15 cellular contexts compared by ENCODE assay signal in genomic region chr11:117670924-117671323, GRCh38.
DNase-seq lines count a peak whose midpoint lies in the region; ATAC-seq lines count a peak whose summit lies in the region.
"Had no signal": no experiment of that assay in that cellular context is flagged by ENCODE, and none has a peak within 500 bp of the region (broad histone marks: within the 10 kb centered on the region; RNA-seq: fewer than 3 reads in every experiment).

No MANE protein-coding gene starts in this region.

- peak; percentile 4 to 51 for DNase-seq in HAP-1 (ENCODE audit: low spot score in 2 of 2)
- no peak for DNase-seq in activated CD4-positive, alpha-beta T cell treated with anti-CD3 and anti-CD28 coated beads, Interleukin-2, amount 10 ng/mL, durations not matched to agents 24 days and 14 days
- no peak for DNase-seq in NOMO-1 treated with dmso at 0.1 percent for 144 hours (lab: John Stamatoyannopoulos, UW; ENCODE audit: unreplicated experiment)
- DNase-seq: ACHN; Calu3; CD4-positive, CD25-positive, alpha-beta regulatory T cell; MG63; NCI-H1092 treated with DMSO at 0.1 percent for 48 hours; NCI-H1694; NCI-H446 treated with DMSO at 0.1 percent for 48 hours had no signal

- ATAC-seq in HG02588 (IDR thresholded peaks at IDR 0.05; ENCODE audit: unreplicated experiment) = no peak
- ATAC-seq: GM12878 had no signal

- H3K4me1 Mint-ChIP-seq in activated CD4-positive, alpha-beta T cell treated with anti-CD3 and anti-CD28 coated beads, Interleukin-2, amount 10 ng/mL, durations not matched to agents 24 days and 14 days = no peaks in the 10 kb centered on the region

- H3K36me3 ChIP-seq in HAP-1 (replicated peaks) (no peaks in the 10 kb centered on the region), iPS-20b (ENCODE audit: insufficient read depth, low read depth, low read length) (no peaks in the 10 kb centered on the region)
- H3K36me3 ChIP-seq: MG63 had no signal

- in situ Hi-C loops in HAP-1 (cut with MboI; ENCODE audit: low sequenced_read_pairs) = no loop called here

- no peak overlapping the region for H3K4me3 Mint-ChIP-seq in activated CD4-positive, alpha-beta T cell treated with anti-CD3 and anti-CD28 coated beads, Interleukin-2, amount 10 ng/mL, durations not matched to agents 24 days and 14 days

- H3K36me3 Mint-ChIP-seq in activated CD4-positive, alpha-beta T cell treated with anti-CD3 and anti-CD28 coated beads, Interleukin-2, amount 10 ng/mL, durations not matched to agents 24 days and 14 days (ENCODE audit: low read depth) = no peaks in the 10 kb centered on the region
- H3K36me3 Mint-ChIP-seq: CD4-positive, CD25-positive, alpha-beta regulatory T cell had no signal

- H3K27ac Mint-ChIP-seq in activated CD4-positive, alpha-beta T cell treated with anti-CD3 and anti-CD28 coated beads, Interleukin-2, amount 10 ng/mL, durations not matched to agents 24 days and 14 days = no peak overlapping the region

- H3K27me3 ChIP-seq in HAP-1 (ENCODE audit: low read depth) (peaks cover 16% of the 10 kb centered on the region; the same call in 1 of the 2 replicates), iPS-20b (ENCODE audit: insufficient read depth, low read length) (peaks cover 5% of the 10 kb centered on the region)

- no peak overlapping the region for H3K9ac ChIP-seq in iPS-20b (ENCODE audit: low read depth, low read length)

- intact Hi-C loops in activated CD4-positive, alpha-beta T cell treated with anti-CD3 and anti-CD28 coated beads, Interleukin-2, amount 10 ng/mL, durations not matched to agents 24 days and 14 days (cut with micrococcal nuclease) = no loop called here

- H3K9me3 ChIP-seq in HAP-1 = no peaks in the 10 kb centered on the region
- H3K9me3 ChIP-seq in iPS-20b (ENCODE audit: insufficient read depth, low read depth, low read length) = no peaks in the 10 kb centered on the region
- H3K9me3 ChIP-seq: MG63 had no signal

- H3K27me3 Mint-ChIP-seq in activated CD4-positive, alpha-beta T cell treated with anti-CD3 and anti-CD28 coated beads, Interleukin-2, amount 10 ng/mL, durations not matched to agents 24 days and 14 days = no peaks in the 10 kb centered on the region

- H3K4me3 ChIP-seq in HAP-1 = no peak overlapping the region
- peak overlapping the region; percentile 5; the same call in 1 of the 2 replicates for H3K4me3 ChIP-seq in iPS-20b (ENCODE audit: low read length)
- H3K4me3 ChIP-seq: GM12878, MG63 had no signal

- H3K9me3 Mint-ChIP-seq in activated CD4-positive, alpha-beta T cell treated with anti-CD3 and anti-CD28 coated beads, Interleukin-2, amount 10 ng/mL, durations not matched to agents 24 days and 14 days = no peaks in the 10 kb centered on the region
- H3K9me3 Mint-ChIP-seq: CD4-positive, CD25-positive, alpha-beta regulatory T cell had no signal

- H3K27ac ChIP-seq in angular gyrus (ENCODE audit: low read depth, low read length) = peak overlapping the region; percentile 94
- H3K27ac ChIP-seq in iPS-20b (ENCODE audit: low read length) = no peak overlapping the region
- peak overlapping the region; percentile 91 for H3K27ac ChIP-seq in temporal lobe (ENCODE audit: low read depth, low read length)

- H3K4me1 ChIP-seq in HAP-1 (peaks cover 11% of the 10 kb centered on the region), iPS-20b (ENCODE audit: insufficient read depth, low read length) (peaks cover 18% of the 10 kb centered on the region)

Comparison
In these comparisons a context has a peak if more than half of its experiments do, and no peak if none do; other contexts are left out.
1. DNase-seq: peak in HAP-1 (2 of 2); none in activated CD4-positive, alpha-beta T cell treated with anti-CD3 and anti-CD28 coated beads, Interleukin-2, amount 10 ng/mL, durations not matched to agents 24 days and 14 days (single experiment) and NOMO-1 treated with dmso at 0.1 percent for 144 hours (single experiment).